In genomic region chr10:126201603-126202002, GRCh38 we compare ENCODE assay signal across 2 cellular contexts.
A peak's percentile ranks its signal among the peaks of the same experiment; 100 is the strongest.
TF ChIP-seq lines count a peak whose summit lies in the region.

No MANE protein-coding gene starts in this region.

TF ChIP-seq in IMR-90, 13 proteins besides CTCF, POLR2A, EP300 and RAD21:
- TF ChIP-seq RFX5 (IDR thresholded peaks at IDR 0.05; ENCODE audit: low read depth, low read length) (no peak), NFE2L2 (IDR thresholded peaks at IDR 0.05; ENCODE audit: low read depth, low read length) (no peak), MAZ (IDR thresholded peaks at IDR 0.05; ENCODE audit: borderline replicate concordance, low read depth, low read length) (no peak), MAFK (IDR thresholded peaks at IDR 0.05; ENCODE audit: low read depth, low read length) (no peak), BHLHE40 (IDR thresholded peaks at IDR 0.05; ENCODE audit: low read depth, low read length) (no peak), FOS (IDR thresholded peaks at IDR 0.05; ENCODE audit: low read depth, low read length) (no peak), MXI1 (IDR thresholded peaks at IDR 0.05; ENCODE audit: borderline replicate concordance, low read depth, low read length) (no peak)

TF ChIP-seq in K562, 482 proteins besides CTCF, POLR2A, EP300 and RAD21:
- TF ChIP-seq CXXC5 (CRISPR knock-in tag; IDR thresholded peaks at IDR 0.05) (0 out of 2 replicates have a peak, but pooled peaks have one; percentile 12), MXI1 (IDR thresholded peaks at IDR 0.05; ENCODE audit: low read depth, low read length) (no peak), CBFA2T3 (IDR thresholded peaks at IDR 0.05) (no peak), ZNF121 (CRISPR knock-in tag; conservative IDR thresholded peaks at IDR 0.05) (no peak), MTF1 (CRISPR knock-in tag; IDR thresholded peaks at IDR 0.05; ENCODE audit: borderline replicate concordance) (no peak), ZNF766 (CRISPR knock-in tag; conservative IDR thresholded peaks at IDR 0.05) (0 out of 2 replicates have a peak, but pooled peaks have one; percentile 31), ZNF561 (CRISPR knock-in tag; conservative IDR thresholded peaks at IDR 0.05) (no peak), NR2C1 (IDR thresholded peaks at IDR 0.05) (no peak), NR2C1 (tag; IDR thresholded peaks at IDR 0.05) (no peak), THRAP3 (IDR thresholded peaks at IDR 0.05; ENCODE audit: borderline replicate concordance) (no peak), ZNF316 (IDR thresholded peaks at IDR 0.05) (no peak), KLF16 (IDR thresholded peaks at IDR 0.05) (no peak), POLR2AphosphoS2 (IDR thresholded peaks at IDR 0.05; ENCODE audit: low read length) (no peak), ZNF511 (CRISPR knock-in tag; IDR thresholded peaks at IDR 0.05) (no peak), NEUROD1 (IDR thresholded peaks at IDR 0.05; ENCODE audit: borderline replicate concordance, low read depth, low read length, partially characterized antibody) (no peak), SIRT6 (IDR thresholded peaks at IDR 0.05; ENCODE audit: low read depth, low read length) (no peak), SPI1 (IDR thresholded peaks at IDR 0.05; ENCODE audit: borderline replicate concordance, low read depth, low read length) (peak; percentile 75), HMG20A (CRISPR knock-in tag; conservative IDR thresholded peaks at IDR 0.05) (no peak), NR1H2 (CRISPR knock-in tag; IDR thresholded peaks at IDR 0.05) (no peak), ILK (tag; IDR thresholded peaks at IDR 0.05; ENCODE audit: borderline replicate concordance, low read depth) (no peak), GABPB1 (CRISPR knock-in tag; IDR thresholded peaks at IDR 0.05) (no peak), CBX3 (IDR thresholded peaks at IDR 0.05; ENCODE audit: borderline replicate concordance in 1 of 2, low read length in 2 of 2) (no peak), MGA (IDR thresholded peaks at IDR 0.05) (peak; percentile 26; the same call in 1 of the 2 replicates)
- TF ChIP-seq, protein P1, sequence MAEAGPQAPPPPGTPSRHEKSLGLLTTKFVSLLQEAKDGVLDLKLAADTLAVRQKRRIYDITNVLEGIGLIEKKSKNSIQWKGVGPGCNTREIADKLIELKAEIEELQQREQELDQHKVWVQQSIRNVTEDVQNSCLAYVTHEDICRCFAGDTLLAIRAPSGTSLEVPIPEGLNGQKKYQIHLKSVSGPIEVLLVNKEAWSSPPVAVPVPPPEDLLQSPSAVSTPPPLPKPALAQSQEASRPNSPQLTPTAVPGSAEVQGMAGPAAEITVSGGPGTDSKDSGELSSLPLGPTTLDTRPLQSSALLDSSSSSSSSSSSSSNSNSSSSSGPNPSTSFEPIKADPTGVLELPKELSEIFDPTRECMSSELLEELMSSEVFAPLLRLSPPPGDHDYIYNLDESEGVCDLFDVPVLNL (CRISPR knock-in tag; IDR thresholded peaks at IDR 0.05; ENCODE audit: low read depth): no peak
- TF ChIP-seq, protein P2, sequence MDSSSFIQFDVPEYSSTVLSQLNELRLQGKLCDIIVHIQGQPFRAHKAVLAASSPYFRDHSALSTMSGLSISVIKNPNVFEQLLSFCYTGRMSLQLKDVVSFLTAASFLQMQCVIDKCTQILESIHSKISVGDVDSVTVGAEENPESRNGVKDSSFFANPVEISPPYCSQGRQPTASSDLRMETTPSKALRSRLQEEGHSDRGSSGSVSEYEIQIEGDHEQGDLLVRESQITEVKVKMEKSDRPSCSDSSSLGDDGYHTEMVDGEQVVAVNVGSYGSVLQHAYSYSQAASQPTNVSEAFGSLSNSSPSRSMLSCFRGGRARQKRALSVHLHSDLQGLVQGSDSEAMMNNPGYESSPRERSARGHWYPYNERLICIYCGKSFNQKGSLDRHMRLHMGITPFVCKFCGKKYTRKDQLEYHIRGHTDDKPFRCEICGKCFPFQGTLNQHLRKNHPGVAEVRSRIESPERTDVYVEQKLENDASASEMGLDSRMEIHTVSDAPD (CRISPR knock-in tag; IDR thresholded peaks at IDR 0.05): no peak
